In the genomic region with DNA sequence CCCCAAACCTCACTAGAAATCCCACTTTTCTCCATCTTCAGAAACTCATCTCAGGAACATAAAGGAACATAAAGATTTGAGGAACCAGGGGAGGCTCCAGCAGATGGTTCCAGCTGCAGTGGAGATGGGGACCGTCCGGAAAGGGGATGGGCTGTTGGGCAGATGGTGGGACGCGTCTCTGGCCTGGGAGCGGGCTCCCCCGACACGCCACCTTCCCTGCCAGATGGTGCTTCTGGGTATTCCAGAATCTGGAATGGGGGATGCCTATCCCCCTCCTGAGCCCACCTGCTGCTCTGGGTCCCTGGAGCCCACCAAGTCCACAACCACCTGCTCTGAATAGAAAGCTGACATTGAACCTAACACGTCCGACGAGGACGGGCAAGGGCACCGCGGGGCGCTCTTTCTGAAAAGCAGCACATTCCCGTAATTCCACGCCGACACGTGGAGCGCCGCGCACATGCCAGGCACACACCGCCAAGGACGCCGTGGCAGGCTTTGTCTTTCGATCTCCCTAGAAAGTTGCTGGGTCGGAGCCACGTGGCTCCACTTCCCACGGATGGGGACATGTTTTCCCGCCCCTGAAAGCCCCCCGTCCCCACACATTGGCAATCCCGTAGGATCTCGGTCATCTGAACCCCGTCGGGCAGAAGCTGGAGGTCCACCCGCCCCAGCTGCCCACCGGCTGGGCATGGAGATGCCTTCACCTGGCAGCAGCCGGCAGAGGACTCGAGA, we compare ENCODE assay signal across 17 cellular contexts. TPM values are rescaled to one million over a fixed set of nuclear protein-coding genes. Genes with fewer than 3 reads are reported as not detected.
A peak's percentile ranks its signal among the peaks of the same experiment; 100 is the strongest.
DNase-seq lines count a peak whose midpoint lies in the region; ATAC-seq, FAIRE-seq and TF ChIP-seq lines count a peak whose summit lies in the region.
"Had no signal": no experiment of that assay in that cellular context is flagged by ENCODE, and none has a peak within 500 bp of the region (broad histone marks: within the 10 kb centered on the region; RNA-seq: fewer than 3 reads in every experiment).

No MANE protein-coding gene starts in this region.

- H3K36me3 Mint-ChIP-seq in natural killer cell treated with Interleukin-12 subunit alpha and Interleukin-12 subunit beta and Interleukin-15 and Interleukin-18, amount 100 ng/mL, for 72 hours = no peaks in the 10 kb centered on the region
- no peaks in the 10 kb centered on the region for H3K36me3 Mint-ChIP-seq in natural killer cell
- peaks cover 14% of the 10 kb centered on the region for H3K36me3 Mint-ChIP-seq in astrocyte (ENCODE audit: low read depth, unreplicated experiment)
- H3K36me3 Mint-ChIP-seq in activated T-helper 2 cell treated with anti-CD3 and anti-CD28 coated beads, Interferon-gamma antibody, Interleukin-2, Interleukin-4, amounts not matched to agents 10 μg/mL and 5 μg/mL and 100 μg/mL, durations not matched to agents 14 hours and 24 hours and 36 hours (ENCODE audit: low read depth) = no peaks in the 10 kb centered on the region
- H3K36me3 Mint-ChIP-seq: CD8-positive, alpha-beta memory T cell had no signal

- no peak overlapping the region for H3K4me3 Mint-ChIP-seq in natural killer cell treated with Interleukin-12 subunit alpha and Interleukin-12 subunit beta and Interleukin-15 and Interleukin-18, amount 100 ng/mL, for 72 hours
- H3K4me3 Mint-ChIP-seq in natural killer cell (no peak overlapping the region), astrocyte (ENCODE audit: unreplicated experiment) (no peak overlapping the region)
- no peak overlapping the region for H3K4me3 Mint-ChIP-seq in activated T-helper 2 cell treated with anti-CD3 and anti-CD28 coated beads, Interferon-gamma antibody, Interleukin-2, Interleukin-4, amounts not matched to agents 10 μg/mL and 5 μg/mL and 100 μg/mL, durations not matched to agents 14 hours and 24 hours and 36 hours (ENCODE audit: low read depth)
- H3K4me3 Mint-ChIP-seq: CD8-positive, alpha-beta memory T cell; GM23338 had no signal

- no peak for FAIRE-seq in astrocyte (lab: Jason Lieb, UNC)
- FAIRE-seq: GM12892, GM18507, K562, RCC 7860 had no signal

- no peaks in the 10 kb centered on the region for H3K4me1 Mint-ChIP-seq in natural killer cell treated with Interleukin-12 subunit alpha and Interleukin-12 subunit beta and Interleukin-15 and Interleukin-18, amount 100 ng/mL, for 72 hours (ENCODE audit: low read depth in 2 of 2)
- H3K4me1 Mint-ChIP-seq in natural killer cell (no peaks in the 10 kb centered on the region), astrocyte (ENCODE audit: low read depth, unreplicated experiment) (no peaks in the 10 kb centered on the region)
- no peaks in the 10 kb centered on the region for H3K4me1 Mint-ChIP-seq in activated T-helper 2 cell treated with anti-CD3 and anti-CD28 coated beads, Interferon-gamma antibody, Interleukin-2, Interleukin-4, amounts not matched to agents 10 μg/mL and 5 μg/mL and 100 μg/mL, durations not matched to agents 14 hours and 24 hours and 36 hours (ENCODE audit: low read depth)
- H3K4me1 Mint-ChIP-seq: CD8-positive, alpha-beta memory T cell; GM23338 had no signal

- H3K4me3 ChIP-seq in astrocyte (ENCODE audit: insufficient read depth, low read depth, low read length) = no peak overlapping the region
- H3K4me3 ChIP-seq: BLaER1 treated with 17β-estradiol and CSF1 and Interleukin-3, amounts not matched to agents 10 nM and 100 nM; GM23338; K562 had no signal

- no peak overlapping the region for H2AFZ ChIP-seq in astrocyte (ENCODE audit: low read depth, low read length)
- H2AFZ ChIP-seq: GM23338 had no signal

- H3K27ac ChIP-seq in astrocyte (ENCODE audit: low read depth, low read length) = no peak overlapping the region
- H3K27ac ChIP-seq: BLaER1 treated with 17β-estradiol and CSF1 and Interleukin-3, amounts not matched to agents 10 nM and 100 nM had no signal

- H3K79me2 ChIP-seq in astrocyte (ENCODE audit: insufficient read depth, low read length) = no peaks in the 10 kb centered on the region

- H3K27me3 ChIP-seq in astrocyte (ENCODE audit: insufficient read depth, low read length) = no peaks in the 10 kb centered on the region
- H3K27me3 ChIP-seq: BLaER1 treated with 17β-estradiol and CSF1 and Interleukin-3, amounts not matched to agents 10 nM and 100 nM had no signal

- no peak for ATAC-seq in natural killer cell treated with Interleukin-12 subunit alpha and Interleukin-12 subunit beta and Interleukin-15 and Interleukin-18, amount 100 ng/mL, for 72 hours
- no peak for ATAC-seq in natural killer cell
- ATAC-seq: GM23338, K562 had no signal

- no peaks in the 10 kb centered on the region for H3K27me3 Mint-ChIP-seq in natural killer cell treated with Interleukin-12 subunit alpha and Interleukin-12 subunit beta and Interleukin-15 and Interleukin-18, amount 100 ng/mL, for 72 hours
- H3K27me3 Mint-ChIP-seq in natural killer cell (ENCODE audit: low read depth in 2 of 2) (no peaks in the 10 kb centered on the region), astrocyte (ENCODE audit: low read depth, unreplicated experiment) (no peaks in the 10 kb centered on the region)
- H3K27me3 Mint-ChIP-seq in activated T-helper 2 cell treated with anti-CD3 and anti-CD28 coated beads, Interferon-gamma antibody, Interleukin-2, Interleukin-4, amounts not matched to agents 10 μg/mL and 5 μg/mL and 100 μg/mL, durations not matched to agents 14 hours and 24 hours and 36 hours (ENCODE audit: low read depth) = peaks cover 3% of the 10 kb centered on the region

- H3K36me3 ChIP-seq in astrocyte (ENCODE audit: insufficient read depth, low read length) = no peaks in the 10 kb centered on the region

- H3K9ac ChIP-seq in astrocyte (ENCODE audit: low read length) = no peak overlapping the region
- H3K9ac ChIP-seq: BLaER1 treated with 17β-estradiol and CSF1 and Interleukin-3, amounts not matched to agents 10 nM and 100 nM had no signal

- intact Hi-C loops in natural killer cell (cut with micrococcal nuclease) = no loop called here
- intact Hi-C loops in activated T-helper 2 cell treated with anti-CD3 and anti-CD28 coated beads, Interferon-gamma antibody, Interleukin-2, Interleukin-4, amounts not matched to agents 10 μg/mL and 5 μg/mL and 100 μg/mL, durations not matched to agents 14 hours and 24 hours and 36 hours (cut with micrococcal nuclease) = no loop called here

- no peaks in the 10 kb centered on the region for H3K9me3 ChIP-seq in astrocyte (ENCODE audit: insufficient read depth, low read depth, low read length)
- H3K9me3 ChIP-seq: BLaER1 treated with 17β-estradiol and CSF1 and Interleukin-3, amounts not matched to agents 10 nM and 100 nM had no signal

- peak; percentile 58 for DNase-seq in natural killer cell treated with Interleukin-12 subunit alpha and Interleukin-12 subunit beta and Interleukin-15 and Interleukin-18, amount 100 ng/mL, for 72 hours (ENCODE audit: low spot score)
- DNase-seq in natural killer cell (no peak), astrocyte (ENCODE audit: low read depth) (no peak), retina (no peak)
- no peak for DNase-seq in activated T-helper 2 cell treated with anti-CD3 and anti-CD28 coated beads, Interferon-gamma antibody, Interleukin-2, Interleukin-4, amounts not matched to agents 10 μg/mL and 5 μg/mL and 100 μg/mL, durations not matched to agents 14 hours and 24 hours and 36 hours (ENCODE audit: low spot score)
- DNase-seq: CD8-positive, alpha-beta memory T cell; DMS79; NCI-H1105; NCI-H2227 treated with DMSO at 0.1 percent for 48 hours; NCI-H526; SW 1271 had no signal

- H3K27ac Mint-ChIP-seq in natural killer cell treated with Interleukin-12 subunit alpha and Interleukin-12 subunit beta and Interleukin-15 and Interleukin-18, amount 100 ng/mL, for 72 hours = no peak overlapping the region
- no peak overlapping the region for H3K27ac Mint-ChIP-seq in natural killer cell
- H3K27ac Mint-ChIP-seq in astrocyte (ENCODE audit: unreplicated experiment) = peak overlapping the region; percentile 34
- H3K27ac Mint-ChIP-seq in activated T-helper 2 cell treated with anti-CD3 and anti-CD28 coated beads, Interferon-gamma antibody, Interleukin-2, Interleukin-4, amounts not matched to agents 10 μg/mL and 5 μg/mL and 100 μg/mL, durations not matched to agents 14 hours and 24 hours and 36 hours = no peak overlapping the region
- H3K27ac Mint-ChIP-seq: GM23338 had no signal

- H3K9me3 Mint-ChIP-seq in natural killer cell treated with Interleukin-12 subunit alpha and Interleukin-12 subunit beta and Interleukin-15 and Interleukin-18, amount 100 ng/mL, for 72 hours = no peaks in the 10 kb centered on the region
- H3K9me3 Mint-ChIP-seq in natural killer cell (no peaks in the 10 kb centered on the region), astrocyte (ENCODE audit: unreplicated experiment) (no peaks in the 10 kb centered on the region)
- no peaks in the 10 kb centered on the region for H3K9me3 Mint-ChIP-seq in activated T-helper 2 cell treated with anti-CD3 and anti-CD28 coated beads, Interferon-gamma antibody, Interleukin-2, Interleukin-4, amounts not matched to agents 10 μg/mL and 5 μg/mL and 100 μg/mL, durations not matched to agents 14 hours and 24 hours and 36 hours
- H3K9me3 Mint-ChIP-seq: CD8-positive, alpha-beta memory T cell; GM23338 had no signal

- no peaks in the 10 kb centered on the region for H4K20me1 ChIP-seq in astrocyte (ENCODE audit: insufficient read depth, low read length)

- TF ChIP-seq CTCF in natural killer cell (IDR thresholded peaks at IDR 0.05) (no peak), astrocyte (IDR thresholded peaks at IDR 0.05; ENCODE audit: insufficient read depth, low read depth, low read length) (no peak)

- no peaks in the 10 kb centered on the region for H3K4me1 ChIP-seq in astrocyte (ENCODE audit: insufficient read depth, low read length)

- no peak overlapping the region for H3K4me2 ChIP-seq in astrocyte (ENCODE audit: low read length)
- H3K4me2 ChIP-seq: BLaER1 treated with 17β-estradiol and CSF1 and Interleukin-3, amounts not matched to agents 10 nM and 100 nM; GM23338 had no signal

RNA-seq across cellular contexts. Expression of a gene that starts 27.3 kb away (rescaled TPM):
- 10 to 100 TPM; 21.0 to 31.1 TPM for total RNA-seq in natural killer cell treated with Interleukin-12 subunit alpha and Interleukin-12 subunit beta and Interleukin-15 and Interleukin-18, amount 100 ng/mL, for 72 hours
- total RNA-seq in natural killer cell (100 to 1,000 TPM in 1 of 3 donors, 10 to 100 TPM in 2; 90.4 to 100 (median 95.5) TPM), astrocyte (65.6 and 68.3 TPM in 2 replicates)
- 48.3 and 53.0 TPM in 2 replicates for total RNA-seq in activated T-helper 2 cell treated with anti-CD3 and anti-CD28 coated beads, Interferon-gamma antibody, Interleukin-2, Interleukin-4, amounts not matched to agents 10 μg/mL and 5 μg/mL and 100 μg/mL, durations not matched to agents 14 hours and 24 hours and 36 hours

RNA-seq across cellular contexts. Expression of a gene that starts 30.4 kb away (rescaled TPM):
- 10 to 100 TPM in 1 of 2 donors, 1 to 10 TPM in 1; 9.3 to 15.7 TPM for total RNA-seq in natural killer cell treated with Interleukin-12 subunit alpha and Interleukin-12 subunit beta and Interleukin-15 and Interleukin-18, amount 100 ng/mL, for 72 hours
- 10 to 100 TPM; 86.5 to 94.4 (median 91.7) TPM for total RNA-seq in natural killer cell
- 7.6 TPM in 2 replicates for total RNA-seq in astrocyte
- 15.7 TPM in 2 replicates for total RNA-seq in activated T-helper 2 cell treated with anti-CD3 and anti-CD28 coated beads, Interferon-gamma antibody, Interleukin-2, Interleukin-4, amounts not matched to agents 10 μg/mL and 5 μg/mL and 100 μg/mL, durations not matched to agents 14 hours and 24 hours and 36 hours

RNA-seq across cellular contexts. Expression of a gene that starts 59.0 kb away (rescaled TPM):
- total RNA-seq in natural killer cell treated with Interleukin-12 subunit alpha and Interleukin-12 subunit beta and Interleukin-15 and Interleukin-18, amount 100 ng/mL, for 72 hours = 10 to 100 TPM; 40.8 to 53.0 TPM
- 10 to 100 TPM; 39.3 to 47.7 (median 46.1) TPM for total RNA-seq in natural killer cell
- 24.8 and 25.5 TPM in 2 replicates for total RNA-seq in astrocyte
- total RNA-seq in activated T-helper 2 cell treated with anti-CD3 and anti-CD28 coated beads, Interferon-gamma antibody, Interleukin-2, Interleukin-4, amounts not matched to agents 10 μg/mL and 5 μg/mL and 100 μg/mL, durations not matched to agents 14 hours and 24 hours and 36 hours = 29.0 and 36.1 TPM in 2 replicates

RNA-seq across cellular contexts. Expression of a gene that starts 59.1 kb away (rescaled TPM):
- total RNA-seq in natural killer cell treated with Interleukin-12 subunit alpha and Interleukin-12 subunit beta and Interleukin-15 and Interleukin-18, amount 100 ng/mL, for 72 hours = 10 to 100 TPM; 52.4 to 87.0 TPM
- 10 to 100 TPM; 43.9 to 55.8 (median 50.6) TPM for total RNA-seq in natural killer cell
- total RNA-seq in astrocyte = 30.0 and 32.5 TPM in 2 replicates
- total RNA-seq in activated T-helper 2 cell treated with anti-CD3 and anti-CD28 coated beads, Interferon-gamma antibody, Interleukin-2, Interleukin-4, amounts not matched to agents 10 μg/mL and 5 μg/mL and 100 μg/mL, durations not matched to agents 14 hours and 24 hours and 36 hours = 59.0 and 59.1 TPM in 2 replicates
